Comparison of ENCODE assay signal across 8 cellular contexts in genomic region chr11:61695917-61696316, GRCh38.
DNase-seq lines count a peak whose midpoint lies in the region; ATAC-seq and TF ChIP-seq lines count a peak whose summit lies in the region.

No MANE protein-coding gene starts in this region.

- H3K27ac Mint-ChIP-seq in T-helper 1 cell treated with Interleukin-12 subunit alpha and Interleukin-12 subunit beta and Interleukin-4 antibody, amounts not matched to agents 30 μg/mL and 1 μg/mL, for 36 hours = peak overlapping the region; percentile 86

- no peaks in the 10 kb centered on the region for H3K9me3 Mint-ChIP-seq in T-helper 1 cell treated with Interleukin-12 subunit alpha and Interleukin-12 subunit beta and Interleukin-4 antibody, amounts not matched to agents 30 μg/mL and 1 μg/mL, for 36 hours

- TF ChIP-seq CTCF in HFF-Myc (IDR thresholded peaks at IDR 0.05; ENCODE audit: low read depth, low read length, missing control alignments) = no peak

- H3K36me3 Mint-ChIP-seq in T-helper 1 cell treated with Interleukin-12 subunit alpha and Interleukin-12 subunit beta and Interleukin-4 antibody, amounts not matched to agents 30 μg/mL and 1 μg/mL, for 36 hours (ENCODE audit: low read depth) = no peaks in the 10 kb centered on the region

- H3K27me3 Mint-ChIP-seq in T-helper 1 cell treated with Interleukin-12 subunit alpha and Interleukin-12 subunit beta and Interleukin-4 antibody, amounts not matched to agents 30 μg/mL and 1 μg/mL, for 36 hours (ENCODE audit: low read depth) = peaks cover 3% of the 10 kb centered on the region

- peak overlapping the region; percentile 49 for H3K4me3 Mint-ChIP-seq in T-helper 1 cell treated with Interleukin-12 subunit alpha and Interleukin-12 subunit beta and Interleukin-4 antibody, amounts not matched to agents 30 μg/mL and 1 μg/mL, for 36 hours

- peaks cover 20% of the 10 kb centered on the region for H3K4me1 Mint-ChIP-seq in T-helper 1 cell treated with Interleukin-12 subunit alpha and Interleukin-12 subunit beta and Interleukin-4 antibody, amounts not matched to agents 30 μg/mL and 1 μg/mL, for 36 hours (ENCODE audit: low read depth)

- peak; percentile 98 for DNase-seq in CD1c-positive myeloid dendritic cell (ENCODE audit: extremely low spot score)
- DNase-seq in HFF-Myc (ENCODE audit: extremely low read depth, low read depth) = peak; percentile 49
- peak; percentile 66 for DNase-seq in amniotic epithelial cell (ENCODE audit: low read depth)
- peak in 34 of 51 donors; percentile 20 to 82 (median 52) for DNase-seq in hypothalamus (lab: John Stamatoyannopoulos, UW)
- DNase-seq in stimulated activated CD4-positive, alpha-beta T cell treated with anti-CD3 and anti-CD28 coated beads, Interleukin-15, amount 100 ng/mL, for 1 hour (ENCODE audit: low read depth in 1 of 2, low spot score in 1 of 2) = peak; percentile 82 to 89
- no peak for DNase-seq in cortex of kidney (lab: John Stamatoyannopoulos, UW)

- H3K4me3 ChIP-seq in HFF-Myc (replicated peaks; ENCODE audit: low read depth, low read length) = no peak overlapping the region

- ATAC-seq in GM21381 (IDR thresholded peaks at IDR 0.05; ENCODE audit: unreplicated experiment) = no peak
